Comparison of ENCODE assay signal across 9 cellular contexts in the genomic region with DNA sequence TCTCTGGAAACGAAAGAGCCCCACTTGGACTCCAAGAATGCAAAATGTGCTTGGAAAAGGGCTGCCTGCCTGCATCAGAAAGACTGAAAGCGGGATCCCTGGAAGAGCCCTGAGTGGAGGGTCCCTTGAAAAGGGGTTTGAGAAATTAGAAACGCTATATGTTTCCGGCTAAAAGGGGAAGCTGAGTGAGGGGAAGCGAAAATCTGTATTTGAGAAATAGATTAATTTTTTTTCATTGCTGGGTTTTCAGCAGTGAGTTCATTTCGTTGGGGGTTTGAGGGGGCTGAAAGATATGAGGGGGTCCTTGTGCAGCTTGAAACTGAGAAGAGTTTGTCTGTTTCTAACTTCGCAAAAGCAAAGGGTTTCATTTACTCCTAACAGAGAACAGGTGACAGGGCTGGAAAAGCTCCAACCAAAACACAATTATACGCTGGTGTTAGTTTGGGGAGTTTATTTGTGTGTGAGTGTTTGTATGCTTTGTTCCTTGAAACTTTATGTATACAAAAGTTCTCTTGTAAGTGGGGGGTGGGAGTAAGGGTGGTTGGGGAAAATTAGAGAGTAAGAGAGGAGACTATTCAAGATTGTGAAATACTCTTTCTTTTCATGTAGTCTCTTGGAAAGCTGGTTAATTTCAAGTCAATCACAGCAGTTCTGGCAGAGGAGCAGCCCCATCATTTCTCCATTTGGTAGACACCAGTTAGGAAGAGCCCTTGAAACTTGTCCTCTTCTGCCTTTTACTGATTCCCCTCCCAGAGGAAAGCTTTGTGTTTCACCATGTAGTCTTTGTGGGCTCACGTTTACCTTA. TPM values are rescaled to one million over a fixed set of nuclear protein-coding genes. Genes with fewer than 3 reads are reported as not detected.
DNase-seq lines count a peak whose midpoint lies in the region; ATAC-seq, FAIRE-seq and TF ChIP-seq lines count a peak whose summit lies in the region.
"Had no signal": no experiment of that assay in that cellular context is flagged by ENCODE, and none has a peak within 500 bp of the region (broad histone marks: within the 10 kb centered on the region; RNA-seq: fewer than 3 reads in every experiment).

No MANE protein-coding gene starts in this region.

- H3K27ac Mint-ChIP-seq in activated CD8-positive, alpha-beta T cell treated with anti-CD3 and anti-CD28 coated beads for 36 hours, result peak overlapping the region; percentile 97

- POLR2A ChIA-PET in activated CD8-positive, alpha-beta T cell treated with anti-CD3 and anti-CD28 coated beads for 36 hours (lab: Charles Lee), result interaction anchor here (0.6 to 6.3 kb wide), 24 partner anchors 9 to 178 kb away, joined by 3 to 163 read pairs (median 4); no protein-coding TSS in a partner anchor

- H3K27me3 Mint-ChIP-seq in activated CD8-positive, alpha-beta T cell treated with anti-CD3 and anti-CD28 coated beads for 36 hours, result no peaks in the 10 kb centered on the region

- H3K4me3 ChIP-seq in hepatocyte (peak overlapping the region; percentile 89), small intestine (ENCODE audit: low read depth in 1 of 2, low read length in 2 of 2) (peak overlapping the region; percentile 40 to 61)

- peaks cover 64% of the 10 kb centered on the region for H3K4me1 Mint-ChIP-seq in activated CD8-positive, alpha-beta T cell treated with anti-CD3 and anti-CD28 coated beads for 36 hours (ENCODE audit: low read depth)

- H3K4me1 ChIP-seq in hepatocyte (ENCODE audit: insufficient read depth) (peaks cover 41% of the 10 kb centered on the region), small intestine (ENCODE audit: control insufficient read depth in 2 of 2, insufficient read depth in 1 of 2, low read depth in 1 of 2, low read length in 1 of 2) (peaks cover 0 to 25% of the 10 kb centered on the region in 2 donors)

- CTCF ChIA-PET in activated CD8-positive, alpha-beta T cell treated with anti-CD3 and anti-CD28 coated beads for 36 hours (lab: Charles Lee), result interaction anchor here (0.7 to 5.6 kb wide), 18 partner anchors 10 to 368 kb away, joined by 3 to 46 read pairs (median 5); a partner anchor contains a TSS

- ATAC-seq in Right ventricle myocardium superior (ENCODE audit: poor library complexity) (peak; percentile 12), Right ventricle myocardium inferior (no peak), HG03521 (IDR thresholded peaks at IDR 0.05; ENCODE audit: unreplicated experiment) (no peak)
- no peak for ATAC-seq in activated CD8-positive, alpha-beta T cell treated with anti-CD3 and anti-CD28 coated beads for 36 hours

- 21% methylated on average over 9 of the region's 9 CpGs for WGBS in hepatocyte (ENCODE audit: low lambda C conversion rate, missing lambda C conversion rate)
- 26 to 46% (median 32%) methylated on average over 9 of the region's 9 CpGs for WGBS in small intestine, 3 donors

- H3K36me3 Mint-ChIP-seq in activated CD8-positive, alpha-beta T cell treated with anti-CD3 and anti-CD28 coated beads for 36 hours (ENCODE audit: low read depth), result peaks cover 66% of the 10 kb centered on the region

- peaks cover 46% of the 10 kb centered on the region for H3K79me2 ChIP-seq in hepatocyte

- intact Hi-C loops in Right ventricle myocardium superior (cut with DNase I), result no loop called here
- intact Hi-C loops in Right ventricle myocardium inferior (cut with DNase I), result loop anchor here (5.0 kb wide), 1 partner anchor 46 kb away; no protein-coding TSS in a partner anchor
- intact Hi-C loops in activated CD8-positive, alpha-beta T cell treated with anti-CD3 and anti-CD28 coated beads for 36 hours (cut with micrococcal nuclease), result loop anchor here (5.0 kb wide), 2 partner anchors 41 to 56 kb away; no protein-coding TSS in a partner anchor

- H3K9me3 Mint-ChIP-seq in activated CD8-positive, alpha-beta T cell treated with anti-CD3 and anti-CD28 coated beads for 36 hours, result no peaks in the 10 kb centered on the region

- H3K36me3 ChIP-seq in hepatocyte (replicated peaks; ENCODE audit: insufficient read depth, low read depth) (no peaks in the 10 kb centered on the region), small intestine (ENCODE audit: control insufficient read depth in 2 of 2, insufficient read depth in 2 of 2, low read length in 2 of 2) (no peaks in the 10 kb centered on the region)

- no peak for FAIRE-seq in small intestine (lab: Jason Lieb, UNC)
- FAIRE-seq: frontal cortex had no signal

- peak overlapping the region; percentile 74 for H2AFZ ChIP-seq in hepatocyte

- no peaks in the 10 kb centered on the region for H3K9me3 ChIP-seq in hepatocyte (ENCODE audit: low read depth)
- no peaks in the 10 kb centered on the region for H3K9me3 ChIP-seq in small intestine (ENCODE audit: control insufficient read depth, low read depth)

- no peaks in the 10 kb centered on the region for H3K27me3 ChIP-seq in hepatocyte
- no peaks in the 10 kb centered on the region for H3K27me3 ChIP-seq in small intestine (ENCODE audit: control insufficient read depth in 2 of 2, insufficient read depth in 2 of 2, low read length in 2 of 2)

- peak overlapping the region; percentile 98 for H3K4me3 Mint-ChIP-seq in activated CD8-positive, alpha-beta T cell treated with anti-CD3 and anti-CD28 coated beads for 36 hours

- TF ChIP-seq CTCF in activated CD8-positive, alpha-beta T cell treated with anti-CD3 and anti-CD28 coated beads for 36 hours (IDR thresholded peaks at IDR 0.05), result no peak
- no peak for TF ChIP-seq CTCF in hepatocyte (IDR thresholded peaks at IDR 0.05; ENCODE audit: poor library complexity)

- DNase-seq in Right ventricle myocardium superior (no peak), Right ventricle myocardium inferior (ENCODE audit: missing footprints) (no peak), hepatocyte (ENCODE audit: low spot score) (no peak), small intestine (no peak), iPS-NIHi11 (ENCODE audit: low spot score) (no peak), hippocampal formation (lab: John Stamatoyannopoulos, UW) (no peak)
- DNase-seq in activated CD8-positive, alpha-beta T cell treated with anti-CD3 and anti-CD28 coated beads for 36 hours, result no peak

- peak overlapping the region; percentile 83 for H3K27ac ChIP-seq in hepatocyte
- H3K27ac ChIP-seq in small intestine (ENCODE audit: low read depth in 1 of 2, low read length in 1 of 2), result peak overlapping the region in 1 of 2 donors; percentile 84

- H3K9me2 ChIP-seq in hepatocyte (replicated peaks; ENCODE audit: insufficient read depth), result no peaks in the 10 kb centered on the region

- peak overlapping the region; percentile 89 for H3K4me2 ChIP-seq in hepatocyte

- H4K20me1 ChIP-seq in hepatocyte (ENCODE audit: insufficient read depth, poor library complexity, severe bottlenecking), result no peaks in the 10 kb centered on the region

RNA-seq across cellular contexts. Expression of a gene that starts 0.8 kb away (rescaled TPM):
- total RNA-seq in Right ventricle myocardium superior (13.6 TPM), Right ventricle myocardium inferior (17.8 TPM), hepatocyte (33.9 and 37.6 TPM in 2 replicates)
- 100 to 1,000 TPM; 135 to 141 TPM for total RNA-seq in activated CD8-positive, alpha-beta T cell treated with anti-CD3 and anti-CD28 coated beads for 36 hours
- polyA plus RNA-seq in hepatocyte (18.3 and 23.4 TPM in 2 replicates), small intestine (10 to 100 TPM in 2 of 3 donors, 1 to 10 TPM in 1; 8.5 to 11.6 (median 10.3) TPM)
